In the genomic region with DNA sequence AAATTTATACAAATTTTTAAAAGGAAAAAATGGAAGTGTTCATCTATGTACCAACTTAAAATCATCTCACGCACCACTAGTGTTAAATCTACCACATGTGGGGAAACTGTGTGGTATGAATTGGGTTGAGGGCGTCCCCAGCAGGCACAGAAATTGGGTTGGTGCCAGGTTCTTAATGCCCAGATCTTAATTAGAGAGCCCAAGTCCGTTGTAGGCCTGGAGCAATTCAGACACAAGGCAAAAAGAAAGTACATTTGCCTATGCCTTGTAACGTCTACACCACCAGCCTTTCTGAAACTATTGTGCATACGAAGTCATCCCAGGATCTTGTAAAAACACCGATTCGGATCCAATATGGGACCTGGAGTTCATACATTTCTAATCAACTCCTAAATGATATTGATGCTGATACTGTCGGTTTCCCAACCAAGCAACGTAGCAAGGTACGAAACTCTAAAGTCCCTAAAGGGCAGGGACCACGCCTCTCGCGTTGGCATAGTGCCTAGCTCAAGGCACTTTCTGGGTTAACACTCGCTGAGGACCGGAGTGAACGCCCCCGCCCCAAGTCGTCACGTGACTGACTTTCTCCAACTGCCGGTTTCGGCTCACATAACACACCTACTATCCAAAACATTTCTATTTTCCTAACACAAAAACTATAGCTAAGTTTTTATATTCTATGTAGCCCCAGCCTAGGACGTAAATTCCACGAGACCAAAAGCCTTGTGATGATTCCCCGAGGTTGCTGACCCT, we compare ENCODE assay signal across 8 cellular contexts. TPM values are rescaled to one million over a fixed set of nuclear protein-coding genes. Genes with fewer than 3 reads are reported as not detected.
A peak's percentile ranks its signal among the peaks of the same experiment; 100 is the strongest.
DNase-seq lines count a peak whose midpoint lies in the region; ATAC-seq and TF ChIP-seq lines count a peak whose summit lies in the region.

No MANE protein-coding gene starts in this region.

- no peaks in the 10 kb centered on the region for H3K9me3 ChIP-seq in thoracic aorta

- peak overlapping the region; percentile 94 for H3K4me3 ChIP-seq in thoracic aorta

- no peaks in the 10 kb centered on the region for H3K27me3 ChIP-seq in thoracic aorta (replicated peaks; ENCODE audit: insufficient read depth)

- TF ChIP-seq CTCF in omental fat pad (IDR thresholded peaks at IDR 0.05) = no peak
- no peak for TF ChIP-seq CTCF in thoracic aorta (IDR thresholded peaks at IDR 0.05)

- ATAC-seq in GM21526 (IDR thresholded peaks at IDR 0.05; ENCODE audit: low FRiP score, unreplicated experiment) = peak; percentile 39
- ATAC-seq in omental fat pad (ENCODE audit: low FRiP score) = peak; percentile 64
- peak; percentile 38 for ATAC-seq in thoracic aorta (ENCODE audit: insufficient number of reproducible peaks, low FRiP score, low read depth)

- no peak for TF ChIP-seq RAD21 in Ishikawa (IDR thresholded peaks at IDR 0.05; ENCODE audit: low read depth)

- TF ChIP-seq EP300 in Ishikawa (IDR thresholded peaks at IDR 0.05; ENCODE audit: borderline replicate concordance) = no peak

- H3K36me3 ChIP-seq in thoracic aorta = peaks cover 7% of the 10 kb centered on the region

- peaks cover 20 to 41% of the 10 kb centered on the region in 2 donors for H3K4me1 ChIP-seq in thoracic aorta (ENCODE audit: control insufficient read depth in 1 of 2, low read depth in 2 of 2)

- peak overlapping the region; percentile 79 to 89 for H3K27ac ChIP-seq in thoracic aorta

- DNase-seq in D341Med (ENCODE audit: low spot score) = peak; percentile 73
- peak; percentile 47 for DNase-seq in SHP77 treated with DMSO at 0.1 percent for 48 hours (lab: John Stamatoyannopoulos, UW)
- DNase-seq in activated naive CD4-positive, alpha-beta T cell treated with Interleukin-2 at 50 U/mL for 16 hours = peak; percentile 83
- DNase-seq in germinal center (ENCODE audit: low spot score) = peak; percentile 71
- DNase-seq in omental fat pad (ENCODE audit: low spot score) = peak; percentile 67
- DNase-seq in thoracic aorta (ENCODE audit: low spot score) = peak; percentile 28

TF ChIP-seq in Ishikawa, 13 proteins besides CTCF, POLR2A, EP300 and RAD21:
- TF ChIP-seq, protein P1, sequence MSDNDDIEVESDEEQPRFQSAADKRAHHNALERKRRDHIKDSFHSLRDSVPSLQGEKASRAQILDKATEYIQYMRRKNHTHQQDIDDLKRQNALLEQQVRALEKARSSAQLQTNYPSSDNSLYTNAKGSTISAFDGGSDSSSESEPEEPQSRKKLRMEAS (IDR thresholded peaks at IDR 0.05) = no peak
- TF ChIP-seq NFIC (IDR thresholded peaks at IDR 0.05) (peak; percentile 82), TCF12 (IDR thresholded peaks at IDR 0.05; ENCODE audit: low read depth) (no peak), CEBPB (IDR thresholded peaks at IDR 0.05) (no peak), YY1 (IDR thresholded peaks at IDR 0.05; ENCODE audit: low read depth) (no peak), EGR1 (IDR thresholded peaks at IDR 0.05) (peak; percentile 77), FOXM1 (IDR thresholded peaks at IDR 0.05; ENCODE audit: borderline replicate concordance, low read depth) (no peak)
- TF ChIP-seq, protein P2, sequence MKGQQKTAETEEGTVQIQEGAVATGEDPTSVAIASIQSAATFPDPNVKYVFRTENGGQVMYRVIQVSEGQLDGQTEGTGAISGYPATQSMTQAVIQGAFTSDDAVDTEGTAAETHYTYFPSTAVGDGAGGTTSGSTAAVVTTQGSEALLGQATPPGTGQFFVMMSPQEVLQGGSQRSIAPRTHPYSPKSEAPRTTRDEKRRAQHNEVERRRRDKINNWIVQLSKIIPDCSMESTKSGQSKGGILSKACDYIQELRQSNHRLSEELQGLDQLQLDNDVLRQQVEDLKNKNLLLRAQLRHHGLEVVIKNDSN (IDR thresholded peaks at IDR 0.05) = peak; percentile 97
- TF ChIP-seq, protein P3, sequence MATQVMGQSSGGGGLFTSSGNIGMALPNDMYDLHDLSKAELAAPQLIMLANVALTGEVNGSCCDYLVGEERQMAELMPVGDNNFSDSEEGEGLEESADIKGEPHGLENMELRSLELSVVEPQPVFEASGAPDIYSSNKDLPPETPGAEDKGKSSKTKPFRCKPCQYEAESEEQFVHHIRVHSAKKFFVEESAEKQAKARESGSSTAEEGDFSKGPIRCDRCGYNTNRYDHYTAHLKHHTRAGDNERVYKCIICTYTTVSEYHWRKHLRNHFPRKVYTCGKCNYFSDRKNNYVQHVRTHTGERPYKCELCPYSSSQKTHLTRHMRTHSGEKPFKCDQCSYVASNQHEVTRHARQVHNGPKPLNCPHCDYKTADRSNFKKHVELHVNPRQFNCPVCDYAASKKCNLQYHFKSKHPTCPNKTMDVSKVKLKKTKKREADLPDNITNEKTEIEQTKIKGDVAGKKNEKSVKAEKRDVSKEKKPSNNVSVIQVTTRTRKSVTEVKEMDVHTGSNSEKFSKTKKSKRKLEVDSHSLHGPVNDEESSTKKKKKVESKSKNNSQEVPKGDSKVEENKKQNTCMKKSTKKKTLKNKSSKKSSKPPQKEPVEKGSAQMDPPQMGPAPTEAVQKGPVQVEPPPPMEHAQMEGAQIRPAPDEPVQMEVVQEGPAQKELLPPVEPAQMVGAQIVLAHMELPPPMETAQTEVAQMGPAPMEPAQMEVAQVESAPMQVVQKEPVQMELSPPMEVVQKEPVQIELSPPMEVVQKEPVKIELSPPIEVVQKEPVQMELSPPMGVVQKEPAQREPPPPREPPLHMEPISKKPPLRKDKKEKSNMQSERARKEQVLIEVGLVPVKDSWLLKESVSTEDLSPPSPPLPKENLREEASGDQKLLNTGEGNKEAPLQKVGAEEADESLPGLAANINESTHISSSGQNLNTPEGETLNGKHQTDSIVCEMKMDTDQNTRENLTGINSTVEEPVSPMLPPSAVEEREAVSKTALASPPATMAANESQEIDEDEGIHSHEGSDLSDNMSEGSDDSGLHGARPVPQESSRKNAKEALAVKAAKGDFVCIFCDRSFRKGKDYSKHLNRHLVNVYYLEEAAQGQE (IDR thresholded peaks at IDR 0.05; ENCODE audit: low read depth) = no peak

RNA-seq across cellular contexts. Expression of a gene that starts 0.9 kb away (rescaled TPM):
- total RNA-seq in omental fat pad = 100 to 1,000 TPM; 149 to 165 (median 159) TPM
- total RNA-seq in thoracic aorta = 100 to 1,000 TPM in 1 of 2 donors, 10 to 100 TPM in 1; 79.5 to 122 TPM

RNA-seq across cellular contexts. Expression of a gene that starts 48.7 kb away (rescaled TPM):
- not detected for total RNA-seq in omental fat pad
- total RNA-seq in thoracic aorta = not detected

RNA-seq across cellular contexts. Expression of a gene that starts 55.7 kb away (rescaled TPM):
- 10 to 100 TPM; 18.7 to 35.2 (median 25.8) TPM for total RNA-seq in omental fat pad
- 10 to 100 TPM; 16.1 to 33.6 TPM for total RNA-seq in thoracic aorta

Comparison
In these comparisons a context has a peak if more than half of its experiments do, and no peak if none do; other contexts are left out.
1. Peak in every context shown above with its lines: DNase-seq, ATAC-seq, H3K4me3 ChIP-seq and H3K27ac ChIP-seq.
2. DNase-seq: peak in every context shown above with its lines; median percentile 83 in activated naive CD4-positive, alpha-beta T cell treated with Interleukin-2 at 50 U/mL for 16 hours; 73 in D341Med; 71 in germinal center; 67 in omental fat pad; 47 in SHP77 treated with DMSO at 0.1 percent for 48 hours; 28 in thoracic aorta.